Comparison of ENCODE assay signal across 21 cellular contexts in genomic region chr3:39139442-39139841, GRCh38. TPM values are rescaled to one million over a fixed set of nuclear protein-coding genes. Genes with fewer than 3 reads are reported as not detected.
DNase-seq lines count a peak whose midpoint lies in the region; ATAC-seq and TF ChIP-seq lines count a peak whose summit lies in the region.
"Had no signal": no experiment of that assay in that cellular context is flagged by ENCODE, and none has a peak within 500 bp of the region (broad histone marks: within the 10 kb centered on the region; RNA-seq: fewer than 3 reads in every experiment).

No MANE protein-coding gene starts in this region.

- H3K9me3 ChIP-seq in gastroesophageal sphincter (no peaks in the 10 kb centered on the region), stomach smooth muscle (ENCODE audit: control insufficient read depth in 2 of 2, low read length in 2 of 2) (no peaks in the 10 kb centered on the region)
- H3K9me3 ChIP-seq: lower lobe of right lung, spleen, testis had no signal

- H3K4me1 Mint-ChIP-seq in activated naive CD4-positive, alpha-beta T cell treated with anti-CD3 and anti-CD28 coated beads, Interleukin-2, amount 50 U/mL, for 24 hours: peaks cover 20% of the 10 kb centered on the region
- peaks cover 31% of the 10 kb centered on the region for H3K4me1 Mint-ChIP-seq in activated B cell treated with CpG ODN at 0.5 μM for 24 hours

- intact Hi-C loops in activated B cell treated with CpG ODN at 0.5 μM for 24 hours (cut with micrococcal nuclease): no loop called here

- 100% methylated on average over 1 of the region's 2 CpGs for WGBS in gastroesophageal sphincter (ENCODE audit: low coverage in 1 of 2), 2 donors

- H3K4me3 Mint-ChIP-seq in activated naive CD4-positive, alpha-beta T cell treated with anti-CD3 and anti-CD28 coated beads, Interleukin-2, amount 50 U/mL, for 24 hours: no peak overlapping the region
- H3K4me3 Mint-ChIP-seq in activated B cell treated with CpG ODN at 0.5 μM for 24 hours: no peak overlapping the region

- H3K4me1 ChIP-seq in gastroesophageal sphincter (peaks cover 6 to 60% (median 27%) of the 10 kb centered on the region in 3 donors), stomach smooth muscle (ENCODE audit: control insufficient read depth, insufficient read depth, low read length) (peaks cover 26% of the 10 kb centered on the region)

- peaks cover 16% of the 10 kb centered on the region for H3K36me3 Mint-ChIP-seq in activated naive CD4-positive, alpha-beta T cell treated with anti-CD3 and anti-CD28 coated beads, Interleukin-2, amount 50 U/mL, for 24 hours
- peaks cover 69% of the 10 kb centered on the region for H3K36me3 Mint-ChIP-seq in activated B cell treated with CpG ODN at 0.5 μM for 24 hours (ENCODE audit: low read depth)

- CTCF ChIA-PET in activated B cell treated with CpG ODN at 0.5 μM for 24 hours (lab: Charles Lee): no interaction called here

- POLR2A ChIA-PET in activated B cell treated with CpG ODN at 0.5 μM for 24 hours (lab: Charles Lee): interaction anchor here (0.7 kb wide), 1 partner anchor 39 kb away, joined by 3 read pairs; no protein-coding TSS in a partner anchor

- no peak for TF ChIP-seq POLR2A in gastroesophageal sphincter (IDR thresholded peaks at IDR 0.05)

- no peak for TF ChIP-seq EP300 in gastroesophageal sphincter (IDR thresholded peaks at IDR 0.05)

- H3K27ac ChIP-seq in gastroesophageal sphincter: peak overlapping the region in 3 of 4 donors; percentile 11 to 59 (median 26)
- H3K27ac ChIP-seq in stomach smooth muscle (ENCODE audit: low read length): peak overlapping the region; percentile 53
- H3K27ac ChIP-seq: lower lobe of right lung, testis had no signal

- H3K4me3 ChIP-seq in gastroesophageal sphincter: no peak overlapping the region
- no peak overlapping the region for H3K4me3 ChIP-seq in stomach smooth muscle (ENCODE audit: low read length in 2 of 2)
- H3K4me3 ChIP-seq: lower lobe of right lung, spleen, testis had no signal

- H3K36me3 ChIP-seq in gastroesophageal sphincter (peaks cover 0 to 66% of the 10 kb centered on the region in 2 donors), stomach smooth muscle (ENCODE audit: control insufficient read depth in 2 of 2, insufficient read depth in 2 of 2, low read length in 2 of 2) (peaks cover 34 to 46% of the 10 kb centered on the region in 2 donors)

- H3K27me3 ChIP-seq in gastroesophageal sphincter: no peaks in the 10 kb centered on the region
- H3K27me3 ChIP-seq in stomach smooth muscle (ENCODE audit: control insufficient read depth in 1 of 2, insufficient read depth in 2 of 2, low read length in 2 of 2): no peaks in the 10 kb centered on the region
- H3K27me3 ChIP-seq: spleen, testis had no signal

- DNase-seq in activated naive CD4-positive, alpha-beta T cell treated with anti-CD3 and anti-CD28 coated beads, Interleukin-2, amount 50 U/mL, for 16 hours: no peak
- DNase-seq in activated B cell treated with CpG ODN at 0.5 μM for 24 hours (no peak), occipital lobe (lab: John Stamatoyannopoulos, UW) (no peak), T1000 (lab: John Stamatoyannopoulos, UW) (no peak)
- DNase-seq in activated effector memory CD4-positive, alpha-beta T cell treated with Interleukin-2 at 50 U/mL for 16 hours: no peak
- DNase-seq: activated CD4-positive, alpha-beta T cell treated with anti-CD3 and anti-CD28 coated beads for 48 hours; activated CD8-positive, alpha-beta memory T cell treated with anti-CD3 and anti-CD28 coated beads, Interleukin-2, amount 50 U/mL, for 4 hours; CD4-positive, CD25-positive, alpha-beta regulatory T cell; DMS153; effector CD8-positive, alpha-beta T cell; glutamatergic neuron; Karpas-422; lower lobe of right lung; NCI-H1092; spleen; testis had no signal

- no peak for ATAC-seq in activated B cell treated with CpG ODN at 0.5 μM for 24 hours (ENCODE audit: low read depth)
- ATAC-seq in gastroesophageal sphincter: no peak
- ATAC-seq: lower lobe of right lung had no signal

- H3K9me3 Mint-ChIP-seq in activated naive CD4-positive, alpha-beta T cell treated with anti-CD3 and anti-CD28 coated beads, Interleukin-2, amount 50 U/mL, for 24 hours: no peaks in the 10 kb centered on the region
- no peaks in the 10 kb centered on the region for H3K9me3 Mint-ChIP-seq in activated B cell treated with CpG ODN at 0.5 μM for 24 hours
- H3K9me3 Mint-ChIP-seq: CD4-positive, CD25-positive, alpha-beta regulatory T cell had no signal

- peak overlapping the region; percentile 41 for H3K27ac Mint-ChIP-seq in activated naive CD4-positive, alpha-beta T cell treated with anti-CD3 and anti-CD28 coated beads, Interleukin-2, amount 50 U/mL, for 24 hours
- H3K27ac Mint-ChIP-seq in activated B cell treated with CpG ODN at 0.5 μM for 24 hours: peak overlapping the region; percentile 46

- TF ChIP-seq CTCF in activated B cell treated with CpG ODN at 0.5 μM for 24 hours (IDR thresholded peaks at IDR 0.05) (no peak), gastroesophageal sphincter (IDR thresholded peaks at IDR 0.05) (no peak)

- H3K27me3 Mint-ChIP-seq in activated naive CD4-positive, alpha-beta T cell treated with anti-CD3 and anti-CD28 coated beads, Interleukin-2, amount 50 U/mL, for 24 hours: no peaks in the 10 kb centered on the region
- no peaks in the 10 kb centered on the region for H3K27me3 Mint-ChIP-seq in activated B cell treated with CpG ODN at 0.5 μM for 24 hours

- H3K9ac ChIP-seq in stomach smooth muscle (ENCODE audit: low read length in 2 of 2): no peak overlapping the region

RNA-seq across cellular contexts. Expression of gene CSRNP1, which starts 13.9 kb away (rescaled TPM):
- total RNA-seq in activated B cell treated with CpG ODN at 0.5 μM for 24 hours: 17.5 and 18.1 TPM in 2 replicates
- total RNA-seq in gastroesophageal sphincter: 10 to 100 TPM; 30.4 to 59.0 (median 40.8) TPM
- 5.9 TPM for total RNA-seq in occipital lobe

RNA-seq across cellular contexts. Expression of gene TTC21A, which starts 32.0 kb away (rescaled TPM):
- total RNA-seq in activated B cell treated with CpG ODN at 0.5 μM for 24 hours (11.4 and 15.9 TPM in 2 replicates), gastroesophageal sphincter (1 to 10 TPM in 3 of 4 donors, under 1 TPM in 1; 0.54 to 8.5 (median 5.0) TPM), occipital lobe (2.5 TPM)

RNA-seq across cellular contexts. Expression of gene GORASP1, which starts 32.0 kb away (rescaled TPM):
- 41.6 and 47.8 TPM in 2 replicates for total RNA-seq in activated B cell treated with CpG ODN at 0.5 μM for 24 hours
- 10 to 100 TPM; 48.5 to 82.5 (median 76.8) TPM for total RNA-seq in gastroesophageal sphincter
- total RNA-seq in occipital lobe: 28.7 TPM

RNA-seq across cellular contexts. Expression of gene XIRP1, which starts 53.0 kb away (rescaled TPM):
- total RNA-seq in activated B cell treated with CpG ODN at 0.5 μM for 24 hours (0.29 and 0.60 TPM in 2 replicates), gastroesophageal sphincter (under 1 TPM in 1 of 4 donors, not detected in 3; 0.40 TPM), occipital lobe (not detected)
- total RNA-seq: CD4-positive, CD25-positive, alpha-beta regulatory T cell; HT1080; lower lobe of right lung; NCI-H460 had no signal
